Comparison of ENCODE assay signal across 18 cellular contexts in genomic region chr1:201694615-201695335, GRCh38.
A peak's percentile ranks its signal among the peaks of the same experiment; 100 is the strongest.
DNase-seq lines count a peak whose midpoint lies in the region; ATAC-seq, FAIRE-seq and TF ChIP-seq lines count a peak whose summit lies in the region.
"Had no signal": no experiment of that assay in that cellular context is flagged by ENCODE, and none has a peak within 500 bp of the region (broad histone marks: within the 10 kb centered on the region; RNA-seq: fewer than 3 reads in every experiment).

No MANE protein-coding gene starts in this region.

- no peak overlapping the region for H4K8ac ChIP-seq in mesendoderm (ENCODE audit: low read depth, low read length)

- H3K27me3 ChIP-seq in heart right ventricle (no peaks in the 10 kb centered on the region), K562 (ENCODE audit: control insufficient read depth in 2 of 2, insufficient read depth in 2 of 2, low read length in 2 of 2) (peaks cover 0 to 8% of the 10 kb centered on the region in 2 experiments; a peak in 3 of 5 replicates), mesendoderm (ENCODE audit: insufficient read depth, low read length, poor library complexity) (no peaks in the 10 kb centered on the region)
- H3K27me3 ChIP-seq: hepatocyte had no signal

- H3K27ac Mint-ChIP-seq in type B pancreatic cell (peak overlapping the region; percentile 64), nephron progenitor cell (no peak overlapping the region)
- H3K27ac Mint-ChIP-seq: activated T-cell treated with anti-CD3 and anti-CD28 coated beads, Interleukin-2, amount 50 U/mL, for 24 hours; CD14-positive monocyte; immature natural killer cell had no signal

- FAIRE-seq in K562 (lab: Jason Lieb, UNC), result peak; percentile 54
- FAIRE-seq: D721Med had no signal

- H3K27me3 Mint-ChIP-seq in type B pancreatic cell (no peaks in the 10 kb centered on the region), nephron progenitor cell (ENCODE audit: low read depth, poor library complexity) (peaks cover 6% of the 10 kb centered on the region)
- H3K27me3 Mint-ChIP-seq: activated T-cell treated with anti-CD3 and anti-CD28 coated beads, Interleukin-2, amount 50 U/mL, for 24 hours had no signal

- no peak overlapping the region for H2BK120ac ChIP-seq in mesendoderm (ENCODE audit: low read depth, low read length)

- no peaks in the 10 kb centered on the region for H3K9me1 ChIP-seq in K562 (ENCODE audit: control insufficient read depth, insufficient read depth, low read length)

- TF ChIP-seq EP300 in K562 (IDR thresholded peaks at IDR 0.05; ENCODE audit: low read length), result no peak

- BruUV-seq in K562 (replicated peaks; lab: Mats Ljungman, UMichigan), result no TSS peak

- in situ Hi-C loops in K562 (cut with MboI), result no loop called here

- H3K4me1 Mint-ChIP-seq in type B pancreatic cell (ENCODE audit: unreplicated experiment) (peaks cover 9% of the 10 kb centered on the region), nephron progenitor cell (peaks cover 5% of the 10 kb centered on the region)
- H3K4me1 Mint-ChIP-seq: CD14-positive monocyte, immature natural killer cell had no signal

- ATAC-seq in heart right ventricle, result peak in 4 of 8 donors; percentile 20 to 77 (median 29)
- no peak for ATAC-seq in left cardiac atrium
- peak; percentile 40 for ATAC-seq in K562

- no peak for TF ChIP-seq CTCF in heart right ventricle (IDR thresholded peaks at IDR 0.05)
- TF ChIP-seq CTCF in K562 (IDR thresholded peaks at IDR 0.05 in 2 of 3, conservative IDR thresholded peaks at IDR 0.05 in 1 of 3; ENCODE audit: insufficient read depth in 2 of 3, low read depth in 1 of 3, low read length in 3 of 3), result no peak
- no peak for TF ChIP-seq CTCF in type B pancreatic cell (conservative IDR thresholded peaks at IDR 0.05)
- TF ChIP-seq CTCF in GM10266 (IDR thresholded peaks at IDR 0.05; ENCODE audit: control insufficient read depth, insufficient read depth, low read depth, missing control alignments), result no peak
- no peak for TF ChIP-seq CTCF in nephron progenitor cell (IDR thresholded peaks at IDR 0.05)

- H4K20me1 ChIP-seq in K562 (replicated peaks; ENCODE audit: control insufficient read depth, insufficient read depth, low read length), result peaks cover 6% of the 10 kb centered on the region; the same call in 1 of the 2 replicates

- POLR2A ChIA-PET in K562 (lab: Yijun Ruan, JAX), result interaction anchor here (0.6 to 1.5 kb wide), 5 partner anchors 14 to 80 kb away, joined by 3 read pairs; no protein-coding TSS in a partner anchor

- H3K79me1 ChIP-seq in mesendoderm (ENCODE audit: low read length), result no peaks in the 10 kb centered on the region

- no peaks in the 10 kb centered on the region for H3K9me3 Mint-ChIP-seq in type B pancreatic cell
- H3K9me3 Mint-ChIP-seq in nephron progenitor cell, result no peaks in the 10 kb centered on the region
- H3K9me3 Mint-ChIP-seq: immature natural killer cell had no signal

- H3K4me1 ChIP-seq in heart right ventricle, result peaks cover 23 to 79% (median 70%) of the 10 kb centered on the region in 9 donors
- peaks cover 0 to 6% of the 10 kb centered on the region in 2 experiments; a peak in 1 of 5 replicates for H3K4me1 ChIP-seq in K562 (replicated peaks in 1 of 2; ENCODE audit: control insufficient read depth in 2 of 2, insufficient read depth in 2 of 2, low read length in 2 of 2)
- H3K4me1 ChIP-seq in mesendoderm (ENCODE audit: control insufficient read depth, low read depth, low read length), result peaks cover 9% of the 10 kb centered on the region

- peaks cover 0 to 5% (median 0%) of the 10 kb centered on the region in 9 donors for H3K36me3 ChIP-seq in heart right ventricle
- no peaks in the 10 kb centered on the region for H3K36me3 ChIP-seq in K562 (ENCODE audit: control insufficient read depth, insufficient read depth, low read length)
- H3K36me3 ChIP-seq in mesendoderm (ENCODE audit: control insufficient read depth, insufficient read depth, low read length), result no peaks in the 10 kb centered on the region

- H3K9me3 ChIP-seq in heart right ventricle, result no peaks in the 10 kb centered on the region
- H3K9me3 ChIP-seq in K562 (replicated peaks; ENCODE audit: control insufficient read depth, insufficient read depth, low read depth, low read length), result no peaks in the 10 kb centered on the region

- no peak overlapping the region for H2AK5ac ChIP-seq in mesendoderm (ENCODE audit: low read length)

- no peak overlapping the region for H3K4me2 ChIP-seq in K562 (ENCODE audit: insufficient read depth, low read length)
- no peak overlapping the region for H3K4me2 ChIP-seq in mesendoderm (ENCODE audit: low read length)
- H3K4me2 ChIP-seq: hepatocyte, KMS-11 had no signal

- no peak overlapping the region for H3K4me3 Mint-ChIP-seq in type B pancreatic cell
- no peak overlapping the region for H3K4me3 Mint-ChIP-seq in nephron progenitor cell
- H3K4me3 Mint-ChIP-seq: activated T-cell treated with anti-CD3 and anti-CD28 coated beads, Interleukin-2, amount 50 U/mL, for 24 hours; immature natural killer cell had no signal

- H3K27ac ChIP-seq in heart right ventricle (peak overlapping the region in 7 of 10 donors; percentile 41 to 79 (median 66)), K562 (ENCODE audit: extremely low read depth, low read depth, low read length) (no peak overlapping the region), mesendoderm (ENCODE audit: low read depth, low read length) (no peak overlapping the region)
- H3K27ac ChIP-seq: KMS-11 had no signal

- no peak overlapping the region for H3K56ac ChIP-seq in mesendoderm (ENCODE audit: low read length)

- H4K5ac ChIP-seq in mesendoderm (ENCODE audit: low read length), result no peak overlapping the region

- CTCF ChIA-PET in K562 (lab: Yijun Ruan, JAX; ENCODE audit: low intra/inter-chr PET ratio), result no interaction called here

- H2BK5ac ChIP-seq in mesendoderm (ENCODE audit: low read length), result no peak overlapping the region

- H3K36me3 Mint-ChIP-seq in type B pancreatic cell (no peaks in the 10 kb centered on the region), nephron progenitor cell (ENCODE audit: low read depth) (no peaks in the 10 kb centered on the region)
- H3K36me3 Mint-ChIP-seq: CD14-positive monocyte, immature natural killer cell had no signal

- H3K18ac ChIP-seq in mesendoderm (ENCODE audit: low read length), result no peak overlapping the region

- H3K9ac ChIP-seq in K562 (ENCODE audit: insufficient read depth in 1 of 2, low read depth in 2 of 2, low read length in 2 of 2) (no peak overlapping the region), mesendoderm (ENCODE audit: low read length) (no peak overlapping the region)
- H3K9ac ChIP-seq: KMS-11 had no signal

- TF ChIP-seq POLR2A in K562 (conservative IDR thresholded peaks at IDR 0.05), result no peak

- H3K23ac ChIP-seq in mesendoderm (ENCODE audit: low read length), result no peak overlapping the region

- no peak overlapping the region for H3K4ac ChIP-seq in mesendoderm (ENCODE audit: low read depth, low read length)

- H3K4me3 ChIP-seq in heart right ventricle, result no peak overlapping the region
- no peak overlapping the region for H3K4me3 ChIP-seq in K562
- no peak overlapping the region for H3K4me3 ChIP-seq in mesendoderm (ENCODE audit: low read length)
- H3K4me3 ChIP-seq: hepatocyte had no signal

- intact Hi-C loops in heart right ventricle (cut with DNase I), result loop anchor here in 6 of 10 donors (5.0 to 10.0 kb wide), 5 partner anchors 37 to 92 kb away; no protein-coding TSS in a partner anchor
- intact Hi-C loops in left cardiac atrium (cut with DNase I), result no loop called here
- intact Hi-C loops in K562 (cut with micrococcal nuclease), result no loop called here

- H2AFZ ChIP-seq in K562 (ENCODE audit: low read depth, low read length), result no peak overlapping the region
- H2AFZ ChIP-seq: hepatocyte had no signal

- H3K79me2 ChIP-seq in K562 (ENCODE audit: control insufficient read depth, insufficient read depth, low read length) (no peaks in the 10 kb centered on the region), mesendoderm (ENCODE audit: control insufficient read depth, insufficient read depth, low read length) (no peaks in the 10 kb centered on the region)
- H3K79me2 ChIP-seq: hepatocyte had no signal

- DNase-seq in heart right ventricle, result no peak
- DNase-seq in left cardiac atrium, result no peak
- no peak for DNase-seq in K562 (ENCODE audit: extremely low read depth in 1 of 4, low spot score in 3 of 4)
- DNase-seq in mesendoderm, result peak; percentile 32
- DNase-seq in type B pancreatic cell (ENCODE audit: extremely low spot score, unreplicated experiment), result no peak
- no peak for DNase-seq in GM10266 (ENCODE audit: extremely low spot score)
- DNase-seq in SK-N-DZ (ENCODE audit: low spot score), result no peak
- no peak for DNase-seq in nephron progenitor cell
- DNase-seq: activated T-cell treated with anti-CD3 and anti-CD28 coated beads, Interleukin-2, amount 50 U/mL, for 24 hours; dermis blood vessel endothelial cell; immature natural killer cell; MV-4-11; NCI-H1694; NCI-H2171 treated with DMSO at 0.1 percent for 48 hours had no signal

- no peak for TF ChIP-seq RAD21 in K562 (CRISPR knock-in tag; conservative IDR thresholded peaks at IDR 0.05 in 1 of 2, IDR thresholded peaks at IDR 0.05 in 1 of 2)

- 67 to 72% methylated on average over 12 of the region's 12 CpGs for WGBS in heart right ventricle, 2 donors
- WGBS in K562 (ENCODE audit: insufficient coverage, low coverage, missing lambda C conversion rate), result 34% methylated on average over 12 of the region's 12 CpGs
- WGBS in mesendoderm (ENCODE audit: extremely low coverage, insufficient coverage, low lambda C conversion rate), result no CpG with 5 or more reads among the region's 12 CpGs

- H2BK15ac ChIP-seq in mesendoderm (replicated peaks; ENCODE audit: low read depth), result no peak overlapping the region

TF ChIP-seq in K562, 482 proteins besides CTCF, POLR2A, EP300 and RAD21 (continues in another document):
- no peak for TF ChIP-seq BCL6 (CRISPR knock-in tag; IDR thresholded peaks at IDR 0.05)
- TF ChIP-seq PTBP1 (IDR thresholded peaks at IDR 0.05; ENCODE audit: low read depth, low read length), result no peak

Comparison
In these comparisons a context has a peak if more than half of its experiments do, and no peak if none do; other contexts are left out.
1. intact Hi-C loops: an anchor here in heart right ventricle (5.0 to 10.0 kb wide); none called in left cardiac atrium and K562.
2. H3K27ac ChIP-seq: peak in heart right ventricle (7 of 10); none in K562 (single experiment) and mesendoderm (single experiment).